Comparison of ENCODE assay signal across 27 cellular contexts in genomic region chr6:45154679-45155078, GRCh38.
DNase-seq lines count a peak whose midpoint lies in the region; ATAC-seq, FAIRE-seq and TF ChIP-seq lines count a peak whose summit lies in the region.
"Had no signal": no experiment of that assay in that cellular context is flagged by ENCODE, and none has a peak within 500 bp of the region (broad histone marks: within the 10 kb centered on the region; RNA-seq: fewer than 3 reads in every experiment).

No MANE protein-coding gene starts in this region.

- H4K20me1 ChIP-seq in HepG2 (ENCODE audit: insufficient read depth, low read length) (no peaks in the 10 kb centered on the region), GM23248 (ENCODE audit: insufficient read depth) (no peaks in the 10 kb centered on the region)

- no peak for TF ChIP-seq RAD21 in HepG2 (CRISPR knock-in tag; IDR thresholded peaks at IDR 0.05)

- no peak overlapping the region for H3K4me2 ChIP-seq in HepG2 (ENCODE audit: low read depth, low read length)
- H3K4me2 ChIP-seq in GM23248 (ENCODE audit: unreplicated experiment), result no peak overlapping the region
- H3K4me2 ChIP-seq: GM23338 had no signal

- H3K9me3 ChIP-seq in HepG2 (ENCODE audit: low read length) (no peaks in the 10 kb centered on the region), GM23248 (ENCODE audit: low read depth) (no peaks in the 10 kb centered on the region)
- H3K9me3 ChIP-seq: BE2C, HAP-1, Peyer's patch had no signal

- in situ Hi-C loops in HepG2 (cut with HindIII; ENCODE audit: extremely low pct_ligation_motif_present, low pct_unique_long_range_greater_than_20kb) (no loop called here), GM23248 (cut with MboI) (no loop called here)

- H3K27me3 Mint-ChIP-seq in activated naive CD8-positive, alpha-beta T cell, result no peaks in the 10 kb centered on the region
- no peaks in the 10 kb centered on the region for H3K27me3 Mint-ChIP-seq in activated naive CD8-positive, alpha-beta T cell treated with anti-CD3 and anti-CD28 coated beads, Interleukin-2, amount 50 U/mL, for 24 hours
- no peaks in the 10 kb centered on the region for H3K27me3 Mint-ChIP-seq in activated naive CD8-positive, alpha-beta T cell treated with anti-CD3 and anti-CD28 coated beads for 36 hours
- H3K27me3 Mint-ChIP-seq in activated naive CD4-positive, alpha-beta T cell treated with anti-CD3 and anti-CD28 coated beads, Interleukin-2, amount 10 ng/mL, durations not matched to agents 7 days and 5 days, result no peaks in the 10 kb centered on the region
- no peaks in the 10 kb centered on the region for H3K27me3 Mint-ChIP-seq in T-cell

- H3K79me2 ChIP-seq in HepG2 (ENCODE audit: insufficient read depth, low read length) (no peaks in the 10 kb centered on the region), GM23248 (ENCODE audit: insufficient read depth) (no peaks in the 10 kb centered on the region)

- no TSS peak for BruUV-seq in HepG2 (replicated peaks; lab: Mats Ljungman, UMichigan)

- TF ChIP-seq POLR2A in HepG2 (IDR thresholded peaks at IDR 0.05; ENCODE audit: insufficient read depth in 1 of 2, low read depth in 2 of 2, low read length in 2 of 2), result no peak

- peak overlapping the region; percentile 64 for H3K27ac Mint-ChIP-seq in activated naive CD8-positive, alpha-beta T cell
- H3K27ac Mint-ChIP-seq in activated naive CD8-positive, alpha-beta T cell treated with anti-CD3 and anti-CD28 coated beads, Interleukin-2, amount 50 U/mL, for 24 hours, result no peak overlapping the region
- H3K27ac Mint-ChIP-seq in activated naive CD8-positive, alpha-beta T cell treated with anti-CD3 and anti-CD28 coated beads for 36 hours, result peak overlapping the region; percentile 72
- no peak overlapping the region for H3K27ac Mint-ChIP-seq in activated naive CD4-positive, alpha-beta T cell treated with anti-CD3 and anti-CD28 coated beads, Interleukin-2, amount 10 ng/mL, durations not matched to agents 7 days and 5 days
- no peak overlapping the region for H3K27ac Mint-ChIP-seq in T-cell
- H3K27ac Mint-ChIP-seq: CD14-positive monocyte, GM23338, HFFc6 had no signal

- peaks cover 2% of the 10 kb centered on the region; the same call in 1 of the 2 replicates for H3F3A ChIP-seq in GM23248 (ENCODE audit: insufficient read depth)

- no peak overlapping the region for H3K4me3 Mint-ChIP-seq in activated naive CD8-positive, alpha-beta T cell
- no peak overlapping the region for H3K4me3 Mint-ChIP-seq in activated naive CD8-positive, alpha-beta T cell treated with anti-CD3 and anti-CD28 coated beads, Interleukin-2, amount 50 U/mL, for 24 hours
- no peak overlapping the region for H3K4me3 Mint-ChIP-seq in activated naive CD8-positive, alpha-beta T cell treated with anti-CD3 and anti-CD28 coated beads for 36 hours
- H3K4me3 Mint-ChIP-seq in activated naive CD4-positive, alpha-beta T cell treated with anti-CD3 and anti-CD28 coated beads, Interleukin-2, amount 10 ng/mL, durations not matched to agents 7 days and 5 days, result no peak overlapping the region
- no peak overlapping the region for H3K4me3 Mint-ChIP-seq in T-cell
- H3K4me3 Mint-ChIP-seq: CD14-positive monocyte, GM23338, HFFc6 had no signal

- POLR2A ChIA-PET in HepG2 (lab: Yijun Ruan, JAX), result no interaction called here
- POLR2A ChIA-PET in T-cell (lab: Charles Lee), result no interaction called here

- no peak overlapping the region for H3K9ac ChIP-seq in HepG2 (ENCODE audit: insufficient read depth, low read depth, low read length)
- no peak overlapping the region for H3K9ac ChIP-seq in GM23248

- no peak for DNase-seq in activated naive CD8-positive, alpha-beta T cell treated with anti-CD3 and anti-CD28 coated beads, Interleukin-2, amount 50 U/mL, for 24 hours
- no peak for DNase-seq in activated naive CD8-positive, alpha-beta T cell treated with anti-CD3 and anti-CD28 coated beads for 36 hours
- DNase-seq in HepG2 (ENCODE audit: low spot score) (no peak), T-cell (no peak), GM23248 (no peak), T-helper 9 cell (no peak)
- DNase-seq in activated naive CD4-positive, alpha-beta T cell treated with anti-CD3 and anti-CD28 coated beads, Interleukin-2, amount 10 ng/mL, durations not matched to agents 7 days and 5 days, result no peak
- DNase-seq: 8988T, ACHN, BE2C, HFFc6, IMR-90, KG1, NCI-H1092, NCI-H1417 treated with DMSO at 0.1 percent for 48 hours, NCI-H1694 treated with DMSO at 0.1 percent for 48 hours, NCI-H2081, NCI-H2227 treated with DMSO at 0.1 percent for 48 hours, NCI-H526 treated with DMSO at 0.1 percent for 48 hours, Peyer's patch, SIG-M5 had no signal

- TF ChIP-seq EP300 in HepG2 (IDR thresholded peaks at IDR 0.05; ENCODE audit: low read depth in 2 of 2, low read length in 2 of 2) (no peak), HepG2 (CRISPR knock-in tag; IDR thresholded peaks at IDR 0.05; ENCODE audit: borderline replicate concordance) (no peak)

- H3K4me3 ChIP-seq in HepG2 (replicated peaks in 1 of 3; ENCODE audit: insufficient read depth in 1 of 3, low read depth in 2 of 3, low read length in 3 of 3) (no peak overlapping the region), GM23248 (no peak overlapping the region)
- H3K4me3 ChIP-seq: GM23338, HAP-1, Peyer's patch, SK-N-MC had no signal

- CTCF ChIA-PET in HepG2 (lab: Yijun Ruan, JAX; ENCODE audit: low intra/inter-chr PET ratio, low total read pairs) (no interaction called here), T-cell (lab: Charles Lee) (no interaction called here)
- CTCF ChIA-PET in activated naive CD4-positive, alpha-beta T cell treated with anti-CD3 and anti-CD28 coated beads, Interleukin-2, amount 10 ng/mL, durations not matched to agents 7 days and 5 days (lab: Charles Lee), result interaction anchor here (0.5 to 1.5 kb wide), 2 partner anchors 31 to 676 kb away, joined by 3 to 4 read pairs; no protein-coding TSS in a partner anchor

- H3K27me3 ChIP-seq in HepG2 (ENCODE audit: control insufficient read depth in 1 of 2, insufficient read depth in 2 of 2, low read length in 2 of 2), result no peaks in the 10 kb centered on the region
- no peaks in the 10 kb centered on the region for H3K27me3 ChIP-seq in GM23248 (replicated peaks; ENCODE audit: insufficient read depth)
- H3K27me3 ChIP-seq: BE2C, Peyer's patch had no signal

- H3K4me1 Mint-ChIP-seq in activated naive CD8-positive, alpha-beta T cell (ENCODE audit: low read depth), result peaks cover 31% of the 10 kb centered on the region
- H3K4me1 Mint-ChIP-seq in activated naive CD8-positive, alpha-beta T cell treated with anti-CD3 and anti-CD28 coated beads, Interleukin-2, amount 50 U/mL, for 24 hours, result peaks cover 29% of the 10 kb centered on the region
- peaks cover 32% of the 10 kb centered on the region for H3K4me1 Mint-ChIP-seq in activated naive CD8-positive, alpha-beta T cell treated with anti-CD3 and anti-CD28 coated beads for 36 hours
- peaks cover 27% of the 10 kb centered on the region for H3K4me1 Mint-ChIP-seq in activated naive CD4-positive, alpha-beta T cell treated with anti-CD3 and anti-CD28 coated beads, Interleukin-2, amount 10 ng/mL, durations not matched to agents 7 days and 5 days
- peaks cover 18 to 32% (median 25%) of the 10 kb centered on the region in 3 donors for H3K4me1 Mint-ChIP-seq in T-cell
- H3K4me1 Mint-ChIP-seq: CD14-positive monocyte had no signal

- intact Hi-C loops in HepG2 (cut with micrococcal nuclease; ENCODE audit: unreplicated experiment), result no loop called here

- H2AFZ ChIP-seq in HepG2 (ENCODE audit: low read length) (no peak overlapping the region), GM23248 (no peak overlapping the region)
- H2AFZ ChIP-seq: GM23338 had no signal

- H3K4me1 ChIP-seq in HepG2 (ENCODE audit: insufficient read depth, low read length) (no peaks in the 10 kb centered on the region), GM23248 (ENCODE audit: insufficient read depth) (peaks cover 2% of the 10 kb centered on the region)
- H3K4me1 ChIP-seq: BE2C, HAP-1, Peyer's patch had no signal

- peaks cover 2% of the 10 kb centered on the region for H3K36me3 Mint-ChIP-seq in activated naive CD8-positive, alpha-beta T cell
- H3K36me3 Mint-ChIP-seq in activated naive CD8-positive, alpha-beta T cell treated with anti-CD3 and anti-CD28 coated beads, Interleukin-2, amount 50 U/mL, for 24 hours (ENCODE audit: low read depth), result peaks cover 11% of the 10 kb centered on the region
- peaks cover 38% of the 10 kb centered on the region for H3K36me3 Mint-ChIP-seq in activated naive CD8-positive, alpha-beta T cell treated with anti-CD3 and anti-CD28 coated beads for 36 hours
- H3K36me3 Mint-ChIP-seq in activated naive CD4-positive, alpha-beta T cell treated with anti-CD3 and anti-CD28 coated beads, Interleukin-2, amount 10 ng/mL, durations not matched to agents 7 days and 5 days, result peaks cover 13% of the 10 kb centered on the region
- H3K36me3 Mint-ChIP-seq in T-cell, result peaks cover 3% of the 10 kb centered on the region
- H3K36me3 Mint-ChIP-seq: CD14-positive monocyte had no signal

- FAIRE-seq in HepG2 (lab: Jason Lieb, UNC), result no peak
- FAIRE-seq: D721Med had no signal

- H3K36me3 ChIP-seq in HepG2 (replicated peaks in 1 of 2; ENCODE audit: control insufficient read depth in 1 of 2, insufficient read depth in 2 of 2, low read length in 2 of 2) (no peaks in the 10 kb centered on the region), GM23248 (ENCODE audit: low read depth) (no peaks in the 10 kb centered on the region)
- H3K36me3 ChIP-seq: BE2C, HAP-1, Peyer's patch had no signal

- no peak for ATAC-seq in activated naive CD8-positive, alpha-beta T cell treated with anti-CD3 and anti-CD28 coated beads, Interleukin-2, amount 50 U/mL, for 24 hours
- ATAC-seq in HepG2 (no peak), T-cell (replicated peaks in 1 of 4) (no peak)
- ATAC-seq: GM23338 had no signal

- no peaks in the 10 kb centered on the region for H3K9me3 Mint-ChIP-seq in activated naive CD8-positive, alpha-beta T cell (ENCODE audit: low read depth)
- no peaks in the 10 kb centered on the region for H3K9me3 Mint-ChIP-seq in activated naive CD8-positive, alpha-beta T cell treated with anti-CD3 and anti-CD28 coated beads, Interleukin-2, amount 50 U/mL, for 24 hours
- peaks cover 9% of the 10 kb centered on the region for H3K9me3 Mint-ChIP-seq in activated naive CD8-positive, alpha-beta T cell treated with anti-CD3 and anti-CD28 coated beads for 36 hours
- H3K9me3 Mint-ChIP-seq in activated naive CD4-positive, alpha-beta T cell treated with anti-CD3 and anti-CD28 coated beads, Interleukin-2, amount 10 ng/mL, durations not matched to agents 7 days and 5 days, result peaks cover 14% of the 10 kb centered on the region
- no peaks in the 10 kb centered on the region for H3K9me3 Mint-ChIP-seq in T-cell
- H3K9me3 Mint-ChIP-seq: GM23338, HFFc6 had no signal

- H3K27ac ChIP-seq in HepG2 (ENCODE audit: extremely low read length, insufficient read depth, low read length) (no peak overlapping the region), GM23248 (no peak overlapping the region)
- H3K27ac ChIP-seq: Peyer's patch, SK-N-MC had no signal

- H3K9me2 ChIP-seq in GM23248 (ENCODE audit: insufficient read depth), result no peaks in the 10 kb centered on the region

- 59% methylated on average over 3 of the region's 3 CpGs for WGBS in HepG2 (ENCODE audit: low lambda C conversion rate)
- 69 to 75% methylated on average over 3 of the region's 3 CpGs for WGBS in GM23248 (ENCODE audit: low coverage in 1 of 2, low lambda C conversion rate in 2 of 2, missing lambda C conversion rate in 2 of 2), 2 experiments

- TF ChIP-seq CTCF in HepG2 (CRISPR knock-in tag; IDR thresholded peaks at IDR 0.05), result no peak

Comparison
In these comparisons a context has a peak if more than half of its experiments do, and no peak if none do; other contexts are left out.
1. H3K27ac Mint-ChIP-seq: peak in activated naive CD8-positive, alpha-beta T cell (single experiment) and activated naive CD8-positive, alpha-beta T cell treated with anti-CD3 and anti-CD28 coated beads for 36 hours (single experiment); none in activated naive CD8-positive, alpha-beta T cell treated with anti-CD3 and anti-CD28 coated beads, Interleukin-2, amount 50 U/mL, for 24 hours (single experiment), activated naive CD4-positive, alpha-beta T cell treated with anti-CD3 and anti-CD28 coated beads, Interleukin-2, amount 10 ng/mL, durations not matched to agents 7 days and 5 days (single experiment) and T-cell (0 of 2).